10 cellular contexts compared by ENCODE assay signal in the genomic region with DNA sequence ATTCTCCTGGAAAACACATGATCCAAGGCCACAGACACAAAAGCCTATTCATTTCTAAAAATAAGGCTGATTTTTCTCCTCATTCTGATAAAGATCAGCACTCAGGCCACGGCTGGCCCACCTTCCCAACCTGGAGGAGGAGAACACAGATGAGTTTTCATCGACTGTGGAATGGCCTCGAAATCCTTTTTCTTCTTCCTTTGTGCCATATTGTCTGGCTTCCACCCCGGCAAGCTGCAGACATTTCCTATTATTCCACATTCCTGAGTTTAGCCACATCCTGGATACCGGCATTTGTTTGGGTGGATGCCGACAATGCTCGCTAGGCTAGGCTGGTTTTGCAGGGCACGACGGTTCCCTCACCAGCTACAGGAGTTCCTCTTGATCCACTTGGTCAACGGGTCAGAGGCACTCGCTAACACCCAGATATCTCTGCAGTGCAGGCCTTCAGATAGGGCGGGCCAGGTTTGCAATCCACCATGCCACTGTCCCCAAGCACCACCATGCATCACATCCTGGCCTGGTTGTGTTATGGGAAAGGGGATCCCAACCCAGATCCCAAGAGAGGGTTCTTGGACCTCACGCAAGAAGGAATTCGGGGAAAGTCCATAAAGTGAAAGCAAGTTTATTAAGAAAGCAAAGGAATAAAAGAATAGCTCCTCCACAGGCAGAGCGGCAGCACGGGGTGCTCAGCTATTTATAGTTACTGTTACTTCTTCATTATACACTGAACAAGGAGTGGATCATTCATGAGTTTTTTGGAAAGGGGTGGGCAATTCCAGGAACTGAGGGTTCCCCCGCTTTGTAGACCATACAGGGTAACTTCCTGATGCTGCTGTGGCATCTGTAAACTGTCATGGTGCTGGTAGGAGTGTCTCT. TPM values are rescaled to one million over a fixed set of nuclear protein-coding genes. Genes with fewer than 3 reads are reported as not detected.
DNase-seq lines count a peak whose midpoint lies in the region; ATAC-seq, FAIRE-seq and TF ChIP-seq lines count a peak whose summit lies in the region.
"Had no signal": no experiment of that assay in that cellular context is flagged by ENCODE, and none has a peak within 500 bp of the region (broad histone marks: within the 10 kb centered on the region; RNA-seq: fewer than 3 reads in every experiment).

No MANE protein-coding gene starts in this region.

- TF ChIP-seq POLR2A in endothelial cell of umbilical vein (IDR thresholded peaks at IDR 0.05; ENCODE audit: low read depth, low read length) = peak; percentile 50
- TF ChIP-seq POLR2A in testis (IDR thresholded peaks at IDR 0.05) = no peak

- H3K9ac ChIP-seq in endothelial cell of umbilical vein (replicated peaks; ENCODE audit: extremely low read depth, insufficient read depth, low read length) = peak overlapping the region; percentile 71
- no peak overlapping the region for H3K9ac ChIP-seq in neural progenitor cell

- intact Hi-C loops in endothelial cell of umbilical vein (cut with micrococcal nuclease) (loop anchor here (1.0 to 10.0 kb wide), 7 partner anchors 21 to 934 kb away; a partner anchor contains a TSS), testis (cut with DNase I; ENCODE audit: low total_unique reads) (no loop called here)

- H3K9me3 ChIP-seq in endothelial cell of umbilical vein (replicated peaks; ENCODE audit: control insufficient read depth, insufficient read depth, low read length) (no peaks in the 10 kb centered on the region), neural progenitor cell (ENCODE audit: low read depth) (no peaks in the 10 kb centered on the region), testis (no peaks in the 10 kb centered on the region)

- peaks cover 5% of the 10 kb centered on the region for H3K27me3 Mint-ChIP-seq in neural progenitor cell (ENCODE audit: insufficient read depth, low read depth)

- no peaks in the 10 kb centered on the region for H3K9me1 ChIP-seq in endothelial cell of umbilical vein (replicated peaks; ENCODE audit: control insufficient read depth, extremely low read depth, insufficient read depth, low read length)

- peak; percentile 52 for DNase-seq in CMK (ENCODE audit: low read depth)
- peak; percentile 98 for DNase-seq in endothelial cell of umbilical vein (ENCODE audit: low read depth, low spot score)
- DNase-seq in neural progenitor cell (ENCODE audit: low spot score) = peak; percentile 15
- DNase-seq in germinal center (ENCODE audit: low spot score) = no peak
- DNase-seq in testis = no peak
- no peak for DNase-seq in NCI-H446 treated with DMSO at 0.1 percent for 48 hours (lab: John Stamatoyannopoulos, UW)
- DNase-seq: NCI-H1105 had no signal

- TF ChIP-seq CTCF in endothelial cell of umbilical vein (IDR thresholded peaks at IDR 0.05; ENCODE audit: extremely low read depth in 1 of 2, insufficient read depth in 1 of 2, low read depth in 1 of 2, low read length in 2 of 2) (no peak), neural progenitor cell (IDR thresholded peaks at IDR 0.05) (no peak), testis (IDR thresholded peaks at IDR 0.05) (no peak)

- POLR2A ChIA-PET in endothelial cell of umbilical vein (lab: Charles Lee) = interaction anchor here (1.8 kb wide), 1 partner anchor 21 kb away, joined by 13 read pairs; a partner anchor contains a TSS

- H4K20me1 ChIP-seq in endothelial cell of umbilical vein (replicated peaks; ENCODE audit: control insufficient read depth, extremely low read depth, insufficient read depth, low read length) = no peaks in the 10 kb centered on the region
- H4K20me1 ChIP-seq in neural progenitor cell (ENCODE audit: low read depth) = no peaks in the 10 kb centered on the region

- peak overlapping the region; percentile 95 for H3K27ac ChIP-seq in endothelial cell of umbilical vein (ENCODE audit: insufficient read depth, low read depth, low read length)
- H3K27ac ChIP-seq in neural progenitor cell = no peak overlapping the region
- H3K27ac ChIP-seq in testis = no peak overlapping the region

- no peak for ATAC-seq in HG03196 (IDR thresholded peaks at IDR 0.05; ENCODE audit: unreplicated experiment)

- 71 to 74% methylated on average over 17 of the region's 17 CpGs for WGBS in testis, 2 donors

- H3F3A ChIP-seq in neural progenitor cell (ENCODE audit: low read depth) = no peaks in the 10 kb centered on the region

- H3K79me2 ChIP-seq in endothelial cell of umbilical vein (ENCODE audit: control insufficient read depth, insufficient read depth, low read length) (peaks cover 7% of the 10 kb centered on the region), neural progenitor cell (ENCODE audit: low read depth) (no peaks in the 10 kb centered on the region)

- H3K4me2 ChIP-seq in endothelial cell of umbilical vein (ENCODE audit: insufficient read depth, low read length) = peak overlapping the region; percentile 36
- H3K4me2 ChIP-seq in neural progenitor cell = no peak overlapping the region

- H3K27ac Mint-ChIP-seq in neural progenitor cell = peak overlapping the region; percentile 81

- no peak overlapping the region for H3K4me3 Mint-ChIP-seq in neural progenitor cell

- H3K36me3 Mint-ChIP-seq in neural progenitor cell = no peaks in the 10 kb centered on the region

- H2AFZ ChIP-seq in endothelial cell of umbilical vein (ENCODE audit: low read depth, low read length) (peak overlapping the region; percentile 20), neural progenitor cell (replicated peaks) (no peak overlapping the region)

- H3K4me1 ChIP-seq in endothelial cell of umbilical vein (ENCODE audit: control insufficient read depth, extremely low read depth, insufficient read depth, low read length) (peaks cover 23% of the 10 kb centered on the region), neural progenitor cell (peaks cover 9% of the 10 kb centered on the region), testis (peaks cover 6% of the 10 kb centered on the region)

- no peak overlapping the region for H3K4me3 ChIP-seq in endothelial cell of umbilical vein (replicated peaks in 1 of 3; ENCODE audit: insufficient read depth in 1 of 3, low read depth in 1 of 3, low read length in 3 of 3)
- H3K4me3 ChIP-seq in neural progenitor cell = no peak overlapping the region
- H3K4me3 ChIP-seq in testis = no peak overlapping the region

- dilution Hi-C loops in endothelial cell of umbilical vein (cut with MboI; ENCODE audit: extremely low pct_ligation_motif_present, low sequenced_read_pairs) = no loop called here

- H3K4me1 Mint-ChIP-seq in neural progenitor cell = peaks cover 23% of the 10 kb centered on the region

- CTCF ChIA-PET in endothelial cell of umbilical vein (lab: Charles Lee) = interaction anchor here (0.7 to 2.0 kb wide), 4 partner anchors 18 to 1502 kb away, joined by 3 to 7 read pairs (median 5); a partner anchor contains a TSS

- BruUV-seq in endothelial cell of umbilical vein (replicated peaks; lab: Mats Ljungman, UMichigan) = TSS peak; percentile 39

- H3K27me3 ChIP-seq in endothelial cell of umbilical vein (ENCODE audit: control insufficient read depth in 2 of 2, insufficient read depth in 2 of 2, low read length in 2 of 2) = no peaks in the 10 kb centered on the region
- peaks cover 11% of the 10 kb centered on the region for H3K27me3 ChIP-seq in neural progenitor cell
- H3K27me3 ChIP-seq in testis = no peaks in the 10 kb centered on the region

- no peaks in the 10 kb centered on the region for H3K9me3 Mint-ChIP-seq in neural progenitor cell
- H3K9me3 Mint-ChIP-seq: nephron had no signal

- no peaks in the 10 kb centered on the region for H3K36me3 ChIP-seq in endothelial cell of umbilical vein (ENCODE audit: control insufficient read depth in 2 of 2, extremely low read depth in 1 of 2, insufficient read depth in 2 of 2, low read length in 2 of 2)
- H3K36me3 ChIP-seq in neural progenitor cell = no peaks in the 10 kb centered on the region
- no peaks in the 10 kb centered on the region for H3K36me3 ChIP-seq in testis (ENCODE audit: low read depth, missing control alignments)

- peak; percentile 99 for FAIRE-seq in endothelial cell of umbilical vein (lab: Jason Lieb, UNC)

RNA-seq across cellular contexts. Expression of a gene that starts 4.2 kb away (rescaled TPM):
- polyA plus RNA-seq in PFSK-1 (2012; ENCODE audit: insufficient read length, low read depth) = 0.31 TPM
- total RNA-seq in endothelial cell of umbilical vein (299 and 304 TPM in 2 replicates), neural progenitor cell (ENCODE audit: low replicate concordance) (34.2 and 52.5 TPM in 2 replicates), testis (10 to 100 TPM; 49.4 to 77.4 TPM)
- polyA plus RNA-seq in endothelial cell of umbilical vein (323 and 387 TPM in 2 replicates), testis (ENCODE audit: insufficient read depth, low read depth, low replicate concordance) (120 TPM)
- 384 and 406 TPM in 2 replicates for polyA plus RNA-seq in endothelial cell of umbilical vein (2011; cell fraction: cytosol; rRNA removed)
- 161 and 176 TPM in 2 replicates for polyA plus RNA-seq in endothelial cell of umbilical vein (2011; cell fraction: nucleus; rRNA removed)
- 295 and 377 TPM in 2 replicates for polyA plus RNA-seq in endothelial cell of umbilical vein (2012)
- 334 TPM in 2 replicates for polyA minus RNA-seq in endothelial cell of umbilical vein
- polyA minus RNA-seq in endothelial cell of umbilical vein (2011; cell fraction: cytosol; rRNA and poly(A)+ RNA removed) = 43.1 TPM
- polyA minus RNA-seq in endothelial cell of umbilical vein (2011; cell fraction: nucleus; rRNA and poly(A)+ RNA removed) = 47.0 and 69.2 TPM in 2 replicates

RNA-seq across cellular contexts. Expression of a gene that starts 8.0 kb away (rescaled TPM):
- polyA plus RNA-seq in PFSK-1 (2012; ENCODE audit: insufficient read length, low read depth) = 0.08 TPM
- total RNA-seq in endothelial cell of umbilical vein (not detected in 2 replicates), neural progenitor cell (ENCODE audit: low replicate concordance) (not detected in 2 replicates), testis (under 1 TPM; 0.25 to 0.55 TPM)
- polyA plus RNA-seq in endothelial cell of umbilical vein (0.02 and 0.04 TPM in 2 replicates), testis (ENCODE audit: insufficient read depth, low read depth, low replicate concordance) (1.3 TPM)
- polyA plus RNA-seq in endothelial cell of umbilical vein (2011; cell fraction: cytosol; rRNA removed) = 0.01 TPM in 1 of 2 replicates, not detected in the other
- polyA plus RNA-seq in endothelial cell of umbilical vein (2011; cell fraction: nucleus; rRNA removed) = 0.13 and 0.20 TPM in 2 replicates
- polyA plus RNA-seq in endothelial cell of umbilical vein (2012) = 0.11 and 0.15 TPM in 2 replicates
- polyA minus RNA-seq in endothelial cell of umbilical vein = not detected in 2 replicates
- not detected for polyA minus RNA-seq in endothelial cell of umbilical vein (2011; cell fraction: cytosol; rRNA and poly(A)+ RNA removed)
- polyA minus RNA-seq in endothelial cell of umbilical vein (2011; cell fraction: nucleus; rRNA and poly(A)+ RNA removed) = not detected in 2 replicates

RNA-seq across cellular contexts. Expression of a gene that starts 20.9 kb away (rescaled TPM):
- polyA plus RNA-seq in PFSK-1 (2012; ENCODE audit: insufficient read length, low read depth) = 137 TPM
- total RNA-seq in endothelial cell of umbilical vein = 107 and 114 TPM in 2 replicates
- polyA plus RNA-seq in endothelial cell of umbilical vein = 20.2 and 29.0 TPM in 2 replicates
- polyA plus RNA-seq in endothelial cell of umbilical vein (2011; cell fraction: cytosol; rRNA removed) = 52.0 and 63.6 TPM in 2 replicates
- 21.9 and 28.7 TPM in 2 replicates for polyA plus RNA-seq in endothelial cell of umbilical vein (2011; cell fraction: nucleus; rRNA removed)
- 124 and 221 TPM in 2 replicates for polyA plus RNA-seq in endothelial cell of umbilical vein (2012)
- 13.2 and 13.4 TPM in 2 replicates for polyA minus RNA-seq in endothelial cell of umbilical vein
- 24.8 TPM for polyA minus RNA-seq in endothelial cell of umbilical vein (2011; cell fraction: cytosol; rRNA and poly(A)+ RNA removed)
- polyA minus RNA-seq in endothelial cell of umbilical vein (2011; cell fraction: nucleus; rRNA and poly(A)+ RNA removed) = 34.2 and 44.0 TPM in 2 replicates
- 24.3 and 29.7 TPM in 2 replicates for total RNA-seq in neural progenitor cell (ENCODE audit: low replicate concordance)
- 10 to 100 TPM; 24.6 to 25.5 TPM for total RNA-seq in testis
- polyA plus RNA-seq in testis (ENCODE audit: insufficient read depth, low read depth, low replicate concordance) = 76.0 TPM

RNA-seq across cellular contexts. Expression of a gene that starts 30.2 kb away (rescaled TPM):
- polyA plus RNA-seq in PFSK-1 (2012; ENCODE audit: insufficient read length, low read depth) = 64.7 TPM
- 92.5 and 93.2 TPM in 2 replicates for total RNA-seq in endothelial cell of umbilical vein
- 75.8 and 90.1 TPM in 2 replicates for polyA plus RNA-seq in endothelial cell of umbilical vein
- 116 and 117 TPM in 2 replicates for polyA plus RNA-seq in endothelial cell of umbilical vein (2011; cell fraction: cytosol; rRNA removed)
- polyA plus RNA-seq in endothelial cell of umbilical vein (2011; cell fraction: nucleus; rRNA removed) = 290 and 328 TPM in 2 replicates
- 77.8 and 85.4 TPM in 2 replicates for polyA plus RNA-seq in endothelial cell of umbilical vein (2012)
- 67.7 and 82.1 TPM in 2 replicates for polyA minus RNA-seq in endothelial cell of umbilical vein
- 65.2 TPM for polyA minus RNA-seq in endothelial cell of umbilical vein (2011; cell fraction: cytosol; rRNA and poly(A)+ RNA removed)
- polyA minus RNA-seq in endothelial cell of umbilical vein (2011; cell fraction: nucleus; rRNA and poly(A)+ RNA removed) = 59.1 and 75.2 TPM in 2 replicates
- 58.9 and 59.2 TPM in 2 replicates for total RNA-seq in neural progenitor cell (ENCODE audit: low replicate concordance)
- total RNA-seq in testis = 100 to 1,000 TPM; 103 to 123 TPM
- 105 TPM for polyA plus RNA-seq in testis (ENCODE audit: insufficient read depth, low read depth, low replicate concordance)

RNA-seq across cellular contexts. Expression of a gene that starts 31.4 kb away (rescaled TPM):
- 200 TPM for polyA plus RNA-seq in PFSK-1 (2012; ENCODE audit: insufficient read length, low read depth)
- 47.4 and 57.2 TPM in 2 replicates for total RNA-seq in endothelial cell of umbilical vein
- polyA plus RNA-seq in endothelial cell of umbilical vein = 12.1 and 14.9 TPM in 2 replicates
- 26.1 and 28.8 TPM in 2 replicates for polyA plus RNA-seq in endothelial cell of umbilical vein (2011; cell fraction: cytosol; rRNA removed)
- 15.9 and 16.0 TPM in 2 replicates for polyA plus RNA-seq in endothelial cell of umbilical vein (2011; cell fraction: nucleus; rRNA removed)
- polyA plus RNA-seq in endothelial cell of umbilical vein (2012) = 43.9 and 54.5 TPM in 2 replicates
- polyA minus RNA-seq in endothelial cell of umbilical vein = 88.1 and 114 TPM in 2 replicates
- 126 TPM for polyA minus RNA-seq in endothelial cell of umbilical vein (2011; cell fraction: cytosol; rRNA and poly(A)+ RNA removed)
- 17.4 and 22.8 TPM in 2 replicates for polyA minus RNA-seq in endothelial cell of umbilical vein (2011; cell fraction: nucleus; rRNA and poly(A)+ RNA removed)
- total RNA-seq in neural progenitor cell (ENCODE audit: low replicate concordance) = 41.3 and 78.8 TPM in 2 replicates
- 10 to 100 TPM; 29.1 to 35.3 TPM for total RNA-seq in testis
- 54.3 TPM for polyA plus RNA-seq in testis (ENCODE audit: insufficient read depth, low read depth, low replicate concordance)

Comparison
In these comparisons a context has a peak if more than half of its experiments do, and no peak if none do; other contexts are left out.
1. DNase-seq: peak in CMK (single experiment), endothelial cell of umbilical vein (single experiment) and neural progenitor cell (single experiment); none in germinal center (single experiment), testis (single experiment) and NCI-H446 treated with DMSO at 0.1 percent for 48 hours (single experiment).